ENCODE assay signal across 1 cellular context in genomic region chr12:121279507-121279915, GRCh38.
TF ChIP-seq lines count a peak whose summit lies in the region.

No MANE protein-coding gene starts in this region.

TF ChIP-seq in HepG2, 621 proteins besides CTCF, POLR2A, EP300 and RAD21:
- TF ChIP-seq, protein P1, sequence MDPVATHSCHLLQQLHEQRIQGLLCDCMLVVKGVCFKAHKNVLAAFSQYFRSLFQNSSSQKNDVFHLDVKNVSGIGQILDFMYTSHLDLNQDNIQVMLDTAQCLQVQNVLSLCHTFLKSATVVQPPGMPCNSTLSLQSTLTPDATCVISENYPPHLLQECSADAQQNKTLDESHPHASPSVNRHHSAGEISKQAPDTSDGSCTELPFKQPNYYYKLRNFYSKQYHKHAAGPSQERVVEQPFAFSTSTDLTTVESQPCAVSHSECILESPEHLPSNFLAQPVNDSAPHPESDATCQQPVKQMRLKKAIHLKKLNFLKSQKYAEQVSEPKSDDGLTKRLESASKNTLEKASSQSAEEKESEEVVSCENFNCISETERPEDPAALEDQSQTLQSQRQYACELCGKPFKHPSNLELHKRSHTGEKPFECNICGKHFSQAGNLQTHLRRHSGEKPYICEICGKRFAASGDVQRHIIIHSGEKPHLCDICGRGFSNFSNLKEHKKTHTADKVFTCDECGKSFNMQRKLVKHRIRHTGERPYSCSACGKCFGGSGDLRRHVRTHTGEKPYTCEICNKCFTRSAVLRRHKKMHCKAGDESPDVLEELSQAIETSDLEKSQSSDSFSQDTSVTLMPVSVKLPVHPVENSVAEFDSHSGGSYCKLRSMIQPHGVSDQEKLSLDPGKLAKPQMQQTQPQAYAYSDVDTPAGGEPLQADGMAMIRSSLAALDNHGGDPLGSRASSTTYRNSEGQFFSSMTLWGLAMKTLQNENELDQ (CRISPR knock-in tag; IDR thresholded peaks at IDR 0.05; ENCODE audit: borderline replicate concordance), result no peak
- no peak for TF ChIP-seq ZNF335 (CRISPR knock-in tag; IDR thresholded peaks at IDR 0.05)
- no peak for TF ChIP-seq CBFB (CRISPR knock-in tag; IDR thresholded peaks at IDR 0.05)
- TF ChIP-seq ZNF281 (CRISPR knock-in tag; IDR thresholded peaks at IDR 0.05; ENCODE audit: borderline replicate concordance), result no peak
- TF ChIP-seq, protein P2, sequence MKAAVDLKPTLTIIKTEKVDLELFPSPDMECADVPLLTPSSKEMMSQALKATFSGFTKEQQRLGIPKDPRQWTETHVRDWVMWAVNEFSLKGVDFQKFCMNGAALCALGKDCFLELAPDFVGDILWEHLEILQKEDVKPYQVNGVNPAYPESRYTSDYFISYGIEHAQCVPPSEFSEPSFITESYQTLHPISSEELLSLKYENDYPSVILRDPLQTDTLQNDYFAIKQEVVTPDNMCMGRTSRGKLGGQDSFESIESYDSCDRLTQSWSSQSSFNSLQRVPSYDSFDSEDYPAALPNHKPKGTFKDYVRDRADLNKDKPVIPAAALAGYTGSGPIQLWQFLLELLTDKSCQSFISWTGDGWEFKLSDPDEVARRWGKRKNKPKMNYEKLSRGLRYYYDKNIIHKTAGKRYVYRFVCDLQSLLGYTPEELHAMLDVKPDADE (CRISPR knock-in tag; IDR thresholded peaks at IDR 0.05), result no peak
- TF ChIP-seq NFE2L1 (CRISPR knock-in tag; IDR thresholded peaks at IDR 0.05; ENCODE audit: borderline replicate concordance), result no peak
- TF ChIP-seq ZNF468 (CRISPR knock-in tag; IDR thresholded peaks at IDR 0.05), result no peak
- no peak for TF ChIP-seq PHF8 (CRISPR knock-in tag; IDR thresholded peaks at IDR 0.05)
- no peak for TF ChIP-seq MTA3 (CRISPR knock-in tag; IDR thresholded peaks at IDR 0.05)
- no peak for TF ChIP-seq ZFP82 (CRISPR knock-in tag; IDR thresholded peaks at IDR 0.05; ENCODE audit: borderline replicate concordance)
- TF ChIP-seq SAP130 (CRISPR knock-in tag; IDR thresholded peaks at IDR 0.05; ENCODE audit: low read depth), result no peak
- TF ChIP-seq, protein P3, sequence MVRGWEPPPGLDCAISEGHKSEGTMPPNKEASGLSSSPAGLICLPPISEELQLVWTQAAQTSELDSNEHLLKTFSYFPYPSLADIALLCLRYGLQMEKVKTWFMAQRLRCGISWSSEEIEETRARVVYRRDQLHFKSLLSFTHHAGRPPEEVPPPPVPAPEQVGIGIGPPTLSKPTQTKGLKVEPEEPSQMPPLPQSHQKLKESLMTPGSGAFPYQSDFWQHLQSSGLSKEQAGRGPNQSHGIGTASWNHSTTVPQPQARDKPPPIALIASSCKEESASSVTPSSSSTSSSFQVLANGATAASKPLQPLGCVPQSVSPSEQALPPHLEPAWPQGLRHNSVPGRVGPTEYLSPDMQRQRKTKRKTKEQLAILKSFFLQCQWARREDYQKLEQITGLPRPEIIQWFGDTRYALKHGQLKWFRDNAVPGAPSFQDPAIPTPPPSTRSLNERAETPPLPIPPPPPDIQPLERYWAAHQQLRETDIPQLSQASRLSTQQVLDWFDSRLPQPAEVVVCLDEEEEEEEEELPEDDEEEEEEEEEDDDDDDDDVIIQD (CRISPR knock-in tag; IDR thresholded peaks at IDR 0.05; ENCODE audit: low read depth), result no peak
- no peak for TF ChIP-seq GABPA (IDR thresholded peaks at IDR 0.05; ENCODE audit: low read depth, low read length)
- TF ChIP-seq GABPA (CRISPR knock-in tag; IDR thresholded peaks at IDR 0.05; ENCODE audit: low read depth), result no peak
- no peak for TF ChIP-seq TFDP1 (CRISPR knock-in tag; IDR thresholded peaks at IDR 0.05; ENCODE audit: borderline replicate concordance)
- TF ChIP-seq, protein P4, sequence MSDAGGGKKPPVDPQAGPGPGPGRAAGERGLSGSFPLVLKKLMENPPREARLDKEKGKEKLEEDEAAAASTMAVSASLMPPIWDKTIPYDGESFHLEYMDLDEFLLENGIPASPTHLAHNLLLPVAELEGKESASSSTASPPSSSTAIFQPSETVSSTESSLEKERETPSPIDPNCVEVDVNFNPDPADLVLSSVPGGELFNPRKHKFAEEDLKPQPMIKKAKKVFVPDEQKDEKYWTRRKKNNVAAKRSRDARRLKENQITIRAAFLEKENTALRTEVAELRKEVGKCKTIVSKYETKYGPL (CRISPR knock-in tag; IDR thresholded peaks at IDR 0.05), result no peak
- no peak for TF ChIP-seq POLR2AphosphoS5 (IDR thresholded peaks at IDR 0.05; ENCODE audit: low read depth, low read length)
- TF ChIP-seq, protein P5, sequence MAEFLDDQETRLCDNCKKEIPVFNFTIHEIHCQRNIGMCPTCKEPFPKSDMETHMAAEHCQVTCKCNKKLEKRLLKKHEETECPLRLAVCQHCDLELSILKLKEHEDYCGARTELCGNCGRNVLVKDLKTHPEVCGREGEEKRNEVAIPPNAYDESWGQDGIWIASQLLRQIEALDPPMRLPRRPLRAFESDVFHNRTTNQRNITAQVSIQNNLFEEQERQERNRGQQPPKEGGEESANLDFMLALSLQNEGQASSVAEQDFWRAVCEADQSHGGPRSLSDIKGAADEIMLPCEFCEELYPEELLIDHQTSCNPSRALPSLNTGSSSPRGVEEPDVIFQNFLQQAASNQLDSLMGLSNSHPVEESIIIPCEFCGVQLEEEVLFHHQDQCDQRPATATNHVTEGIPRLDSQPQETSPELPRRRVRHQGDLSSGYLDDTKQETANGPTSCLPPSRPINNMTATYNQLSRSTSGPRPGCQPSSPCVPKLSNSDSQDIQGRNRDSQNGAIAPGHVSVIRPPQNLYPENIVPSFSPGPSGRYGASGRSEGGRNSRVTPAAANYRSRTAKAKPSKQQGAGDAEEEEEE (CRISPR knock-in tag; IDR thresholded peaks at IDR 0.05; ENCODE audit: borderline replicate concordance), result no peak
- TF ChIP-seq AGO2 (optimal IDR thresholded peaks at IDR 0.05; ENCODE audit: low read depth, low read length), result no peak
- no peak for TF ChIP-seq ZBTB34 (CRISPR knock-in tag; IDR thresholded peaks at IDR 0.05)
TF ChIP-seq in HepG2: peak in this region for 0.
